ENCODE assay signal across 8 cellular contexts in genomic region chr4:37603070-37603468, GRCh38.
DNase-seq lines count a peak whose midpoint lies in the region; ATAC-seq lines count a peak whose summit lies in the region.

No MANE protein-coding gene starts in this region.

- H3K4me1 ChIP-seq in effector memory CD4-positive, alpha-beta T cell (ENCODE audit: control insufficient read depth, insufficient read depth, low read length, poor library complexity, severe bottlenecking), result no peaks in the 10 kb centered on the region

- DNase-seq in NCI-H524 (lab: John Stamatoyannopoulos, UW) (peak; percentile 49 to 64), NCI-H524 treated with DMSO at 0.1 percent for 48 hours (lab: John Stamatoyannopoulos, UW) (no peak), NCI-H748 treated with DMSO at 0.1 percent for 48 hours (lab: John Stamatoyannopoulos, UW) (peak; percentile 12), mesenteric fat pad (ENCODE audit: low spot score) (peak; percentile 95)
- peak; percentile 92 for DNase-seq in activated CD8-positive, alpha-beta memory T cell treated with anti-CD3 and anti-CD28 coated beads for 24 hours
- DNase-seq in effector memory CD4-positive, alpha-beta T cell, result peak; percentile 38 to 51 (median 40)
- peak; percentile 36 to 56 for DNase-seq in stimulated activated CD8-positive, alpha-beta memory T cell treated with anti-CD3 and anti-CD28 coated beads, Interleukin-15, amount 100 ng/mL, for 48 hours (ENCODE audit: low read depth in 2 of 2)

- peak; percentile 74 for ATAC-seq in HG03095 (IDR thresholded peaks at IDR 0.05; ENCODE audit: unreplicated experiment)

- H3K36me3 ChIP-seq in effector memory CD4-positive, alpha-beta T cell (ENCODE audit: control insufficient read depth, insufficient read depth, low read length), result no peaks in the 10 kb centered on the region

- no peaks in the 10 kb centered on the region for H3K27me3 ChIP-seq in effector memory CD4-positive, alpha-beta T cell (replicated peaks; ENCODE audit: control insufficient read depth, insufficient read depth, low read length, poor library complexity, severe bottlenecking)

- no peak overlapping the region for H3K4me3 ChIP-seq in effector memory CD4-positive, alpha-beta T cell (ENCODE audit: insufficient read depth, low read depth, low read length, poor library complexity, severe bottlenecking)

- H3K27ac ChIP-seq in effector memory CD4-positive, alpha-beta T cell (ENCODE audit: insufficient read depth, low read length, poor library complexity, severe bottlenecking), result no peak overlapping the region

- H3K9me3 ChIP-seq in effector memory CD4-positive, alpha-beta T cell (ENCODE audit: control insufficient read depth, low read length), result no peaks in the 10 kb centered on the region
